ENCODE assay signal across 17 cellular contexts in the genomic region with DNA sequence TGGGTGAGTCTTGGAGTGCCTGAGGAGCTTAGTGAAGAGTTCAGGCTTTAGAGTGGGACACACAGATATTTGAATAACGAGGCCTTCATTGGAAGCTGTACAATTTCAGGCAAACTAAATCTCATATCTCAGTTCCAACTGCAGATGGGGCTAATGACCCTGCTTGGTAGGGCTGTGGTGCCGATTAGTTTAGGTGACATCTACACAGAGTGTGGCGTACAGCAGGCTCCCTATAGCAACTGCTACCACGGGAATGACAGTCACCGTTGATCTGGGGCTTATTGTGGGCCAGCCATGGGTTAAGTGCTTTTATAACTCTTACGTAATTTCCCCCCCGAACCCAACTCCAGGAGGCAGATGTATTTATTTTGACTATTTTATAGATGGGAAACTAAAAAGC.
DNase-seq lines count a peak whose midpoint lies in the region; ATAC-seq, FAIRE-seq and TF ChIP-seq lines count a peak whose summit lies in the region.
"Had no signal": no experiment of that assay in that cellular context is flagged by ENCODE, and none has a peak within 500 bp of the region (broad histone marks: within the 10 kb centered on the region; RNA-seq: fewer than 3 reads in every experiment).

No MANE protein-coding gene starts in this region.

- no peaks in the 10 kb centered on the region for H3K4me1 ChIP-seq in K562 (replicated peaks in 1 of 2; ENCODE audit: control insufficient read depth in 2 of 2, insufficient read depth in 2 of 2, low read length in 2 of 2)
- no peaks in the 10 kb centered on the region for H3K4me1 ChIP-seq in neural progenitor cell
- H3K4me1 ChIP-seq in spleen: peaks cover 0 to 8% (median 0%) of the 10 kb centered on the region in 6 donors
- H3K4me1 ChIP-seq: psoas muscle had no signal

- H3K9me1 ChIP-seq in K562 (ENCODE audit: control insufficient read depth, insufficient read depth, low read length): no peaks in the 10 kb centered on the region

- H3K27me3 ChIP-seq in K562 (ENCODE audit: control insufficient read depth in 2 of 2, insufficient read depth in 2 of 2, low read length in 2 of 2): peaks cover 17 to 27% of the 10 kb centered on the region in 2 experiments; a peak in 4 of 5 replicates
- no peaks in the 10 kb centered on the region for H3K27me3 ChIP-seq in neural progenitor cell
- H3K27me3 ChIP-seq in spleen (replicated peaks in 1 of 7): no peaks in the 10 kb centered on the region

- peaks cover 31% of the 10 kb centered on the region for H3K36me3 Mint-ChIP-seq in MCF 10A (ENCODE audit: insufficient read depth, unreplicated experiment)
- H3K36me3 Mint-ChIP-seq in neural progenitor cell: no peaks in the 10 kb centered on the region
- H3K36me3 Mint-ChIP-seq: activated naive CD8-positive, alpha-beta T cell treated with anti-CD3 and anti-CD28 coated beads, Interleukin-2, amount 10 ng/mL, durations not matched to agents 7 days and 5 days had no signal

- H3F3A ChIP-seq in neural progenitor cell (ENCODE audit: low read depth): no peaks in the 10 kb centered on the region

- H3K9ac ChIP-seq in K562 (ENCODE audit: insufficient read depth in 1 of 2, low read depth in 2 of 2, low read length in 2 of 2) (no peak overlapping the region), neural progenitor cell (no peak overlapping the region)

- no peak for TF ChIP-seq EP300 in K562 (IDR thresholded peaks at IDR 0.05; ENCODE audit: low read length)

- H3K9me3 ChIP-seq in K562 (replicated peaks; ENCODE audit: control insufficient read depth, insufficient read depth, low read depth, low read length) (no peaks in the 10 kb centered on the region), neural progenitor cell (ENCODE audit: low read depth) (no peaks in the 10 kb centered on the region), spleen (no peaks in the 10 kb centered on the region)
- H3K9me3 ChIP-seq: psoas muscle had no signal

- no peak for TF ChIP-seq CTCF in MCF 10A (IDR thresholded peaks at IDR 0.05; ENCODE audit: unreplicated experiment)
- TF ChIP-seq CTCF in NB4 (IDR thresholded peaks at IDR 0.05; ENCODE audit: low read depth, low read length): no peak
- peak; percentile 13 to 32 (median 16); a peak in 2 of 6 replicates for TF ChIP-seq CTCF in K562 (IDR thresholded peaks at IDR 0.05 in 2 of 3, conservative IDR thresholded peaks at IDR 0.05 in 1 of 3; ENCODE audit: insufficient read depth in 2 of 3, low read depth in 1 of 3, low read length in 3 of 3)
- peak; percentile 24 for TF ChIP-seq CTCF in neural progenitor cell (IDR thresholded peaks at IDR 0.05)
- no peak for TF ChIP-seq CTCF in spleen (IDR thresholded peaks at IDR 0.05 in 8 of 11, conservative IDR thresholded peaks at IDR 0.05 in 3 of 11)

- in situ Hi-C loops in T47D (cut with HindIII; ENCODE audit: low pct_unique_long_range_greater_than_20kb, low sequenced_read_pairs) (no loop called here), K562 (cut with MboI) (loop anchor here (10.0 kb wide), 1 partner anchor 395 kb away; no protein-coding TSS in a partner anchor)

- H3K36me3 ChIP-seq in K562 (ENCODE audit: control insufficient read depth, insufficient read depth, low read length): no peaks in the 10 kb centered on the region
- H3K36me3 ChIP-seq in neural progenitor cell: no peaks in the 10 kb centered on the region
- H3K36me3 ChIP-seq in spleen: no peaks in the 10 kb centered on the region

- intact Hi-C loops in MCF 10A (cut with micrococcal nuclease) (loop anchor here (10.0 kb wide), 2 partner anchors 395 to 515 kb away; no protein-coding TSS in a partner anchor), K562 (cut with micrococcal nuclease) (loop anchor here (1.0 to 5.0 kb wide), 4 partner anchors 132 to 393 kb away; no protein-coding TSS in a partner anchor), spleen (cut with DNase I; ENCODE audit: low total_unique reads) (no loop called here)

- 3% methylated on average over 7 of the region's 7 CpGs for WGBS in K562 (ENCODE audit: insufficient coverage, low coverage, missing lambda C conversion rate)
- WGBS in spleen, 5 donors: 55 to 76% (median 63%) methylated on average over 7 of the region's 7 CpGs

- H3K27ac ChIP-seq in K562 (ENCODE audit: extremely low read depth, low read depth, low read length) (no peak overlapping the region), neural progenitor cell (no peak overlapping the region), spleen (no peak overlapping the region)
- H3K27ac ChIP-seq: psoas muscle had no signal

- no peak for TF ChIP-seq POLR2A in NB4 (IDR thresholded peaks at IDR 0.05; ENCODE audit: extremely low read depth, insufficient read length)
- TF ChIP-seq POLR2A in K562 (conservative IDR thresholded peaks at IDR 0.05): no peak
- TF ChIP-seq POLR2A in spleen (IDR thresholded peaks at IDR 0.05): no peak

- POLR2A ChIA-PET in MCF 10A (lab: Yijun Ruan, JAX) (interaction anchor here (0.6 to 1.9 kb wide), 5 partner anchors 11 to 164 kb away, joined by 3 to 11 read pairs (median 5); no protein-coding TSS in a partner anchor), K562 (lab: Yijun Ruan, JAX) (interaction anchor here (0.6 kb wide), 2 partner anchors 152 to 230 kb away, joined by 3 read pairs; no protein-coding TSS in a partner anchor)

- DNase-seq in T47D (ENCODE audit: low read depth in 1 of 2, low spot score in 1 of 2) (peak; percentile 23 to 52), MCF 10A (ENCODE audit: unreplicated experiment) (no peak), NB4 (ENCODE audit: low read depth) (peak; percentile 56), K562 (ENCODE audit: extremely low read depth in 1 of 4, low spot score in 3 of 4) (peak in 1 of 4 experiments; percentile 16), neural progenitor cell (ENCODE audit: low spot score) (peak; percentile 30), spleen (no peak)
- no peak for DNase-seq in stimulated activated CD4-positive, alpha-beta T cell treated with anti-CD3 and anti-CD28 coated beads, Interleukin-12 subunit alpha, Interleukin-12 subunit beta, amount 100 ng/mL, for 4 hours
- DNase-seq in activated effector memory CD4-positive, alpha-beta T cell treated with anti-CD3 and anti-CD28 coated beads, Interleukin-2, amount 50 U/mL, for 16 hours: no peak
- DNase-seq: activated CD4-positive, alpha-beta T cell treated with anti-CD3 and anti-CD28 coated beads, Interleukin-2, amount 50 U/mL, for 4 hours; activated naive CD8-positive, alpha-beta T cell treated with anti-CD3 and anti-CD28 coated beads, Interleukin-2, amount 10 ng/mL, durations not matched to agents 7 days and 5 days; activated T-cell treated with anti-CD3 and anti-CD28 coated beads, Interleukin-2, amount 50 U/mL, for 48 hours; effector memory CD8-positive, alpha-beta T cell; NCI-H748 treated with DMSO at 0.1 percent for 48 hours; psoas muscle; SHP77 treated with DMSO at 0.1 percent for 48 hours; T1000 had no signal

- peak in 1 of 2 experiments; percentile 37; a peak in 2 of 4 replicates for TF ChIP-seq RAD21 in K562 (CRISPR knock-in tag; conservative IDR thresholded peaks at IDR 0.05 in 1 of 2, IDR thresholded peaks at IDR 0.05 in 1 of 2)

- H3K79me2 ChIP-seq in K562 (ENCODE audit: control insufficient read depth, insufficient read depth, low read length) (no peaks in the 10 kb centered on the region), neural progenitor cell (ENCODE audit: low read depth) (no peaks in the 10 kb centered on the region)

- no peak overlapping the region for H3K4me2 ChIP-seq in K562 (ENCODE audit: insufficient read depth, low read length)
- no peak overlapping the region for H3K4me2 ChIP-seq in neural progenitor cell

- H3K9me3 Mint-ChIP-seq in MCF 10A (ENCODE audit: unreplicated experiment) (no peaks in the 10 kb centered on the region), neural progenitor cell (no peaks in the 10 kb centered on the region)
- H3K9me3 Mint-ChIP-seq: activated naive CD8-positive, alpha-beta T cell treated with anti-CD3 and anti-CD28 coated beads, Interleukin-2, amount 10 ng/mL, durations not matched to agents 7 days and 5 days; effector memory CD8-positive, alpha-beta T cell; naive thymus-derived CD4-positive, alpha-beta T cell had no signal

- ATAC-seq in K562: peak; percentile 73
- ATAC-seq: effector memory CD8-positive, alpha-beta T cell; naive thymus-derived CD4-positive, alpha-beta T cell had no signal

- BruUV-seq in MCF 10A (replicated peaks; lab: Mats Ljungman, UMichigan) (no TSS peak), K562 (replicated peaks; lab: Mats Ljungman, UMichigan) (no TSS peak)

- H3K4me1 Mint-ChIP-seq in MCF 10A (ENCODE audit: insufficient read depth, unreplicated experiment) (no peaks in the 10 kb centered on the region), neural progenitor cell (no peaks in the 10 kb centered on the region)

- H3K4me3 Mint-ChIP-seq in MCF 10A (ENCODE audit: unreplicated experiment) (no peak overlapping the region), neural progenitor cell (no peak overlapping the region)
- H3K4me3 Mint-ChIP-seq: activated naive CD8-positive, alpha-beta T cell treated with anti-CD3 and anti-CD28 coated beads, Interleukin-2, amount 10 ng/mL, durations not matched to agents 7 days and 5 days; effector memory CD8-positive, alpha-beta T cell; naive thymus-derived CD4-positive, alpha-beta T cell had no signal

- H2AFZ ChIP-seq in K562 (ENCODE audit: low read depth, low read length) (no peak overlapping the region), neural progenitor cell (replicated peaks) (no peak overlapping the region)

- no peak overlapping the region for H3K27ac Mint-ChIP-seq in MCF 10A (ENCODE audit: low read depth, unreplicated experiment)
- H3K27ac Mint-ChIP-seq in neural progenitor cell: no peak overlapping the region
- H3K27ac Mint-ChIP-seq: activated naive CD8-positive, alpha-beta T cell treated with anti-CD3 and anti-CD28 coated beads, Interleukin-2, amount 10 ng/mL, durations not matched to agents 7 days and 5 days; effector memory CD8-positive, alpha-beta T cell; naive thymus-derived CD4-positive, alpha-beta T cell had no signal

- no peak overlapping the region for H3K4me3 ChIP-seq in NB4 (ENCODE audit: low read depth, low read length)
- no peak overlapping the region for H3K4me3 ChIP-seq in K562
- no peak overlapping the region for H3K4me3 ChIP-seq in neural progenitor cell
- no peak overlapping the region for H3K4me3 ChIP-seq in spleen
- H3K4me3 ChIP-seq: psoas muscle had no signal

- peak; percentile 49 for FAIRE-seq in K562 (lab: Jason Lieb, UNC)

- H4K20me1 ChIP-seq in K562 (replicated peaks; ENCODE audit: control insufficient read depth, insufficient read depth, low read length) (no peaks in the 10 kb centered on the region), neural progenitor cell (ENCODE audit: low read depth) (no peaks in the 10 kb centered on the region)

- CTCF ChIA-PET in MCF 10A (lab: Yijun Ruan, JAX): interaction anchor here (0.7 to 7.0 kb wide), 29 partner anchors 9 to 376 kb away, joined by 3 to 108 read pairs (median 5); a partner anchor contains a TSS
- CTCF ChIA-PET in K562 (lab: Yijun Ruan, JAX; ENCODE audit: low intra/inter-chr PET ratio): interaction anchor here (0.6 kb wide), 1 partner anchor 736 kb away, joined by 5 read pairs; no protein-coding TSS in a partner anchor

- H3K27me3 Mint-ChIP-seq in MCF 10A (ENCODE audit: insufficient read depth, unreplicated experiment) (no peaks in the 10 kb centered on the region), neural progenitor cell (ENCODE audit: insufficient read depth, low read depth) (peaks cover 2% of the 10 kb centered on the region)
- H3K27me3 Mint-ChIP-seq: activated naive CD8-positive, alpha-beta T cell treated with anti-CD3 and anti-CD28 coated beads, Interleukin-2, amount 10 ng/mL, durations not matched to agents 7 days and 5 days; effector memory CD8-positive, alpha-beta T cell had no signal

Comparison
In these comparisons a context has a peak if more than half of its experiments do, and no peak if none do; other contexts are left out.
1. DNase-seq: peak in T47D (2 of 2), NB4 (single experiment) and neural progenitor cell (single experiment); none in MCF 10A (single experiment), stimulated activated CD4-positive, alpha-beta T cell treated with anti-CD3 and anti-CD28 coated beads, Interleukin-12 subunit alpha, Interleukin-12 subunit beta, amount 100 ng/mL, for 4 hours (single experiment), spleen (single experiment) and activated effector memory CD4-positive, alpha-beta T cell treated with anti-CD3 and anti-CD28 coated beads, Interleukin-2, amount 50 U/mL, for 16 hours (single experiment).
2. CTCF ChIP-seq: peak in K562 (3 of 3) and neural progenitor cell (single experiment); none in MCF 10A (single experiment), NB4 (single experiment) and spleen (0 of 11).